In genomic region chr4:182968917-182969650, GRCh38 we compare ENCODE assay signal across 15 cellular contexts. TPM values are rescaled to one million over a fixed set of nuclear protein-coding genes. Genes with fewer than 3 reads are reported as not detected.
A peak's percentile ranks its signal among the peaks of the same experiment; 100 is the strongest.
DNase-seq lines count a peak whose midpoint lies in the region; ATAC-seq and TF ChIP-seq lines count a peak whose summit lies in the region.
"Had no signal": no experiment of that assay in that cellular context is flagged by ENCODE, and none has a peak within 500 bp of the region (broad histone marks: within the 10 kb centered on the region; RNA-seq: fewer than 3 reads in every experiment).

No MANE protein-coding gene starts in this region.

- H4K20me1 ChIP-seq in osteoblast (ENCODE audit: insufficient read depth, low read length): no peaks in the 10 kb centered on the region

- H3K27me3 ChIP-seq in osteoblast (ENCODE audit: insufficient read depth, low read length): no peaks in the 10 kb centered on the region
- H3K27me3 ChIP-seq: tibial nerve had no signal

- H3K9me3 ChIP-seq in osteoblast (ENCODE audit: low read depth, low read length): no peaks in the 10 kb centered on the region
- H3K9me3 ChIP-seq: tibial nerve had no signal

- no peaks in the 10 kb centered on the region for H3K79me2 ChIP-seq in osteoblast (ENCODE audit: insufficient read depth, low read length)
- H3K79me2 ChIP-seq: parathyroid adenoma had no signal

- peak overlapping the region; percentile 27 for H3K4me2 ChIP-seq in osteoblast (ENCODE audit: insufficient read depth, low read length)

- H3K36me3 ChIP-seq in osteoblast (ENCODE audit: insufficient read depth, low read length): no peaks in the 10 kb centered on the region
- H3K36me3 ChIP-seq: tibial nerve had no signal

- no peak overlapping the region for H3K4me3 ChIP-seq in osteoblast (ENCODE audit: insufficient read depth, low read length)
- H3K4me3 ChIP-seq: tibial nerve had no signal

- DNase-seq in NCI-H345 (lab: John Stamatoyannopoulos, UW) (peak; percentile 26), NCI-H345 treated with DMSO at 0.1 percent for 48 hours (lab: John Stamatoyannopoulos, UW; ENCODE audit: unreplicated experiment) (no peak), osteoblast (ENCODE audit: insufficient read length, low spot score, missing footprints) (no peak), NCI-H1694 (lab: John Stamatoyannopoulos, UW) (no peak), SIG-M5 (lab: John Stamatoyannopoulos, UW) (no peak)
- no peak for DNase-seq in stimulated activated CD4-positive, alpha-beta T cell treated with anti-CD3 and anti-CD28 coated beads, Interleukin-12 subunit alpha, Interleukin-12 subunit beta, amount 100 ng/mL, for 4 hours
- DNase-seq: activated gamma-delta T cell; CD8-positive, alpha-beta T cell; effector CD4-positive, alpha-beta T cell; midbrain had no signal

- peak overlapping the region; percentile 64 for H2AFZ ChIP-seq in osteoblast (ENCODE audit: low read length)
- H2AFZ ChIP-seq: parathyroid adenoma had no signal

- TF ChIP-seq CTCF in osteoblast (IDR thresholded peaks at IDR 0.05; ENCODE audit: extremely low read depth, low read depth, low read length): no peak

- H3K27ac ChIP-seq in osteoblast (ENCODE audit: low read depth, low read length): no peak overlapping the region
- H3K27ac ChIP-seq: parathyroid adenoma, tibial nerve had no signal

- ATAC-seq in GM21825 (IDR thresholded peaks at IDR 0.05; ENCODE audit: unreplicated experiment) (peak; percentile 60), HG03469 (IDR thresholded peaks at IDR 0.05; ENCODE audit: unreplicated experiment) (peak; percentile 39)
- ATAC-seq: CD8-positive, alpha-beta T cell; HCT116 had no signal

- H3K4me1 ChIP-seq in osteoblast (ENCODE audit: insufficient read depth, low read length): peaks cover 14% of the 10 kb centered on the region
- H3K4me1 ChIP-seq: parathyroid adenoma, tibial nerve had no signal

RNA-seq across cellular contexts. Expression of gene DCTD, which starts 51.9 kb away (rescaled TPM):
- 104 and 110 TPM in 2 replicates for total RNA-seq in osteoblast
